22 cellular contexts compared by ENCODE assay signal in the genomic region with DNA sequence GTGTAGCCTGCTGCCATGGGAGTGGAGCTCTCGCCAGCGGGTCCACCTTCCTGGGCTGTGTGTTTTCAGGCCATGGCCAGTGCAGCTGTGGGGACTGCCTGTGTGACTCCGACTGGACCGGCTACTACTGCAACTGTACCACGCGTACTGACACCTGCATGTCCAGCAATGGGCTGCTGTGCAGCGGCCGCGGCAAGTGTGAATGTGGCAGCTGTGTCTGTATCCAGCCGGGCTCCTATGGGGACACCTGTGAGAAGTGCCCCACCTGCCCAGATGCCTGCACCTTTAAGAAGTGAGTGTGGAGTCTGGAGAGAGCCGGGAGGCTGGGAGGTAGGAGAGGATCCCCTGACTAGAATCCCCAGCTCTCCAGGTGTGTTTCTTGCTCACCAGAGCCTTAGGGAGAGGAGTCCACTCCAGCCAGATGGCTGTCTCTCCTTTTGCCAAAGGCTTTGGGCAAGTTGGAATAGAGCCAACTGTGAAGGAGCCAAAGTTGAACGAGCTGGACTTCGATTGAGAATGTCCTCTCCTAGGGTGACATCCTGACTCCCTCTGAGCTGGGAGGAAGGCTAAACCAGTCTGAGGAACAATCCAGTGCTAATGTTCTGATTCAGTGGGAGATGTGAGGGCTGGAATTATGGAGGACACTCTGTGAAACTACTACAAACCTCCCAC. TPM values are rescaled to one million over a fixed set of nuclear protein-coding genes. Genes with fewer than 3 reads are reported as not detected.
"Had no signal": no experiment of that assay in that cellular context is flagged by ENCODE, and none has a peak within 500 bp of the region (broad histone marks: within the 10 kb centered on the region; RNA-seq: fewer than 3 reads in every experiment).

No MANE protein-coding gene starts in this region.

- H3K27ac Mint-ChIP-seq: activated CD8-positive, alpha-beta T cell treated with anti-CD3 and anti-CD28 coated beads for 36 hours; activated naive CD8-positive, alpha-beta T cell treated with anti-CD3 and anti-CD28 coated beads, Interleukin-2, amount 10 ng/mL, durations not matched to agents 7 days and 5 days; T-helper 1 cell treated with Interleukin-12 subunit alpha and Interleukin-12 subunit beta and Interleukin-4 antibody, amounts not matched to agents 30 μg/mL and 1 μg/mL, for 36 hours had no signal

- H3K36me3 ChIP-seq: adrenal gland had no signal

- H3K4me3 ChIP-seq: adrenal gland, SJSA1 had no signal

- H3K9me3 ChIP-seq: adrenal gland, SJSA1 had no signal

- DNase-seq: activated CD4-positive, alpha-beta T cell treated with anti-CD3 and anti-CD28 coated beads for 4 hours; activated CD8-positive, alpha-beta memory T cell treated with anti-CD3 and anti-CD28 coated beads, Interleukin-2, amount 50 U/mL, for 4 hours; activated CD8-positive, alpha-beta T cell treated with anti-CD3 and anti-CD28 coated beads for 36 hours; activated naive CD4-positive, alpha-beta T cell treated with anti-CD3 and anti-CD28 coated beads, Interleukin-2, amount 50 U/mL, for 16 hours; activated naive CD8-positive, alpha-beta T cell treated with anti-CD3 and anti-CD28 coated beads, Interleukin-2, amount 10 ng/mL, durations not matched to agents 7 days and 5 days; adrenal gland; anterior cingulate cortex; central memory CD4-positive, alpha-beta T cell; MM.1S; NCI-H1105; NCI-H1436 treated with DMSO at 0.1 percent for 48 hours; NCI-H187; NCI-H2081 treated with DMSO at 0.1 percent for 48 hours; NCI-H226; NCI-H510A; NCI-H526 treated with DMSO at 0.1 percent for 48 hours; PC-3; SHP77 had no signal

- H3K4me1 Mint-ChIP-seq: activated naive CD8-positive, alpha-beta T cell treated with anti-CD3 and anti-CD28 coated beads, Interleukin-2, amount 10 ng/mL, durations not matched to agents 7 days and 5 days had no signal

- H3K4me3 Mint-ChIP-seq: activated CD8-positive, alpha-beta T cell treated with anti-CD3 and anti-CD28 coated beads for 36 hours; activated naive CD8-positive, alpha-beta T cell treated with anti-CD3 and anti-CD28 coated beads, Interleukin-2, amount 10 ng/mL, durations not matched to agents 7 days and 5 days; T-helper 1 cell treated with Interleukin-12 subunit alpha and Interleukin-12 subunit beta and Interleukin-4 antibody, amounts not matched to agents 30 μg/mL and 1 μg/mL, for 36 hours had no signal

- H3K27ac ChIP-seq: adrenal gland, SJSA1 had no signal

- H3K27me3 ChIP-seq: adrenal gland, SJSA1 had no signal

- H3K27me3 Mint-ChIP-seq: activated CD8-positive, alpha-beta T cell treated with anti-CD3 and anti-CD28 coated beads for 36 hours had no signal

- ATAC-seq: activated CD4-positive, CD25-positive, alpha-beta regulatory T cell treated with anti-CD3 and anti-CD28 coated beads, Interleukin-2, amount 50 U/mL, for 24 hours; activated CD8-positive, alpha-beta T cell treated with anti-CD3 and anti-CD28 coated beads for 36 hours; PC-3; SK-N-SH treated with all-trans-retinoic acid at 6 μM for 48 hours had no signal

- H3K36me3 Mint-ChIP-seq: activated naive CD8-positive, alpha-beta T cell treated with anti-CD3 and anti-CD28 coated beads, Interleukin-2, amount 10 ng/mL, durations not matched to agents 7 days and 5 days had no signal

RNA-seq across cellular contexts. Expression of a gene that starts 45.7 kb away (rescaled TPM):
- total RNA-seq: activated CD8-positive, alpha-beta T cell treated with anti-CD3 and anti-CD28 coated beads for 36 hours had no signal
